In the genomic region with DNA sequence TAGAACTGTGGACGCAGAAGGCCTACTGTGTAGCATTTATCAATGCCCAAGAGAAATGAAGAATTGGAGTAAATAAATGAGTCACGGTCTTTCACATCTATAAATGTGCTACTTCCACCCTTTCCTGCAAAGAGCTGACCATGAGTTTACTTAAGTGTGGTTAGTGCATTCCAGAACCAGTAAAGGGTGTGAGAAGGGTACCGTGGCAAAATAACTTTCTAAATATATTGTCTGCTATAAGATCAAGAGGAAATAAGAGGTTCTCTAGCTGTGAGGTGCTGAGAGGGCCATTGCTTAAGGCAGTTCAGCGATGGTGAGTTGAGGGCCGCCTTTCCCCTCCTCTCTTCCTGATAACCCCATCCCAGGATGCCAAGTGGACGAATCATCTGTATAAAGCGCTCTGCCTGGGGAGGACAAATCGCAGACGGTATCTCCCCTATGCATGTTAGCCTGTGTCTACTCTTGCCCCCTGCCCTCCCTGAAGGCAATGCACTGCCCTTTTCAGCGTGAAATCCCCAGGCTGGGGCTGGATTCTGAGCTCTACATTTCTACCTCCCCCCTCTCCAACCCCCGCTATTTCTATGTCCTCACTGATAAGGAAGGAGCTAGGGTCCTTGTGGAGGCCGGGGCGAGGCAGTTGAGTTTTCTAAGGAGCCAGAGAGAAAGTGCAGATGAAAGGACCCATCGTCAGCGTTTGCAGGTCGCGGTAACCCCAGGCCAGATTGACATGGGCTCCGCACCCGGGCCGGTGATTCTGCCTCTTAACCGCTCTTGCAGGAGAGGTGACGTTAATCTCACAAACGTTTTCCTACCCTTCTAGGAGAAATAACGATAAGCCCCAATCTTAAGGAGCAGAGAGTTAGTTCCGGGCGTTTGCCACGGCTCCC, we compare ENCODE assay signal across 12 cellular contexts. TPM values are rescaled to one million over a fixed set of nuclear protein-coding genes. Genes with fewer than 3 reads are reported as not detected.
DNase-seq lines count a peak whose midpoint lies in the region; ATAC-seq and TF ChIP-seq lines count a peak whose summit lies in the region.
"Had no signal": no experiment of that assay in that cellular context is flagged by ENCODE, and none has a peak within 500 bp of the region (broad histone marks: within the 10 kb centered on the region; RNA-seq: fewer than 3 reads in every experiment).

No MANE protein-coding gene starts in this region.

- no peak overlapping the region for H3K27ac Mint-ChIP-seq in activated CD8-positive, alpha-beta T cell treated with anti-CD3 and anti-CD28 coated beads for 36 hours
- no peak overlapping the region for H3K27ac Mint-ChIP-seq in activated CD8-positive, alpha-beta T cell treated with anti-CD3 and anti-CD28 coated beads, Interleukin-2, amount 10 ng/mL, durations not matched to agents 7 days and 5 days
- peak overlapping the region in 1 of 5 experiments; percentile 63 for H3K27ac Mint-ChIP-seq in brain
- no peak overlapping the region for H3K27ac Mint-ChIP-seq in Caco-2 (ENCODE audit: unreplicated experiment)

- H3K4me1 Mint-ChIP-seq in activated CD8-positive, alpha-beta T cell treated with anti-CD3 and anti-CD28 coated beads for 36 hours (ENCODE audit: low read depth) = peaks cover 13% of the 10 kb centered on the region
- peaks cover 5% of the 10 kb centered on the region for H3K4me1 Mint-ChIP-seq in activated CD8-positive, alpha-beta T cell treated with anti-CD3 and anti-CD28 coated beads, Interleukin-2, amount 10 ng/mL, durations not matched to agents 7 days and 5 days (ENCODE audit: low read depth)
- H3K4me1 Mint-ChIP-seq in brain (peaks cover 37% of the 10 kb centered on the region), Caco-2 (ENCODE audit: low read depth, unreplicated experiment) (no peaks in the 10 kb centered on the region)

- no peak for DNase-seq in activated CD8-positive, alpha-beta T cell treated with anti-CD3 and anti-CD28 coated beads for 36 hours
- no peak for DNase-seq in activated CD8-positive, alpha-beta T cell treated with anti-CD3 and anti-CD28 coated beads, Interleukin-2, amount 10 ng/mL, durations not matched to agents 7 days and 5 days
- DNase-seq in left lung (peak; percentile 37 to 63), Caco-2 (no peak)
- DNase-seq: activated effector memory CD4-positive, alpha-beta T cell treated with Interleukin-2 at 50 U/mL for 16 hours had no signal

- ATAC-seq in activated CD8-positive, alpha-beta T cell treated with anti-CD3 and anti-CD28 coated beads for 36 hours = no peak
- ATAC-seq in activated CD8-positive, alpha-beta T cell treated with anti-CD3 and anti-CD28 coated beads, Interleukin-2, amount 10 ng/mL, durations not matched to agents 7 days and 5 days = no peak
- ATAC-seq in left lung = peak; percentile 28
- ATAC-seq in HG02973 (IDR thresholded peaks at IDR 0.05; ENCODE audit: unreplicated experiment) = no peak
- ATAC-seq in GM18867 (IDR thresholded peaks at IDR 0.05; ENCODE audit: unreplicated experiment) = no peak

- H3K9me3 ChIP-seq in left lung (no peaks in the 10 kb centered on the region), Caco-2 (no peaks in the 10 kb centered on the region)
- H3K9me3 ChIP-seq: gastroesophageal sphincter, SJSA1 had no signal

- peak overlapping the region; percentile 44 to 53 for H3K4me3 ChIP-seq in left lung
- H3K4me3 ChIP-seq in Caco-2 (ENCODE audit: low read depth, low read length) = no peak overlapping the region
- H3K4me3 ChIP-seq: SJSA1 had no signal

- H3K4me1 ChIP-seq in left lung (peaks cover 0 to 21% of the 10 kb centered on the region in 2 donors), Caco-2 (no peaks in the 10 kb centered on the region)
- H3K4me1 ChIP-seq: SJSA1 had no signal

- H3K4me3 Mint-ChIP-seq in activated CD8-positive, alpha-beta T cell treated with anti-CD3 and anti-CD28 coated beads for 36 hours = peak overlapping the region; percentile 36
- H3K4me3 Mint-ChIP-seq in activated CD8-positive, alpha-beta T cell treated with anti-CD3 and anti-CD28 coated beads, Interleukin-2, amount 10 ng/mL, durations not matched to agents 7 days and 5 days = no peak overlapping the region
- H3K4me3 Mint-ChIP-seq in brain = peak overlapping the region; percentile 80 to 91 (median 84)
- no peak overlapping the region for H3K4me3 Mint-ChIP-seq in Caco-2 (ENCODE audit: unreplicated experiment)

- peaks cover 30% of the 10 kb centered on the region for H3K27me3 Mint-ChIP-seq in activated CD8-positive, alpha-beta T cell treated with anti-CD3 and anti-CD28 coated beads for 36 hours
- H3K27me3 Mint-ChIP-seq in activated CD8-positive, alpha-beta T cell treated with anti-CD3 and anti-CD28 coated beads, Interleukin-2, amount 10 ng/mL, durations not matched to agents 7 days and 5 days (ENCODE audit: low read depth) = peaks cover 29% of the 10 kb centered on the region
- H3K27me3 Mint-ChIP-seq in brain (peaks cover 16% of the 10 kb centered on the region), Caco-2 (ENCODE audit: insufficient read depth, unreplicated experiment) (peaks cover 11% of the 10 kb centered on the region)

- POLR2A ChIA-PET in activated CD8-positive, alpha-beta T cell treated with anti-CD3 and anti-CD28 coated beads for 36 hours (lab: Charles Lee) = no interaction called here
- POLR2A ChIA-PET in activated CD8-positive, alpha-beta T cell treated with anti-CD3 and anti-CD28 coated beads, Interleukin-2, amount 10 ng/mL, durations not matched to agents 7 days and 5 days (lab: Charles Lee) = no interaction called here
- POLR2A ChIA-PET in Caco-2 (lab: Charles Lee) = no interaction called here

- intact Hi-C loops in activated CD8-positive, alpha-beta T cell treated with anti-CD3 and anti-CD28 coated beads for 36 hours (cut with micrococcal nuclease) = no loop called here
- intact Hi-C loops in left lung (cut with DNase I) (no loop called here), Caco-2 (cut with micrococcal nuclease; ENCODE audit: unreplicated experiment) (loop anchor here (5.0 kb wide), 1 partner anchor 166 kb away; no protein-coding TSS in a partner anchor)

- H3K36me3 ChIP-seq in left lung (no peaks in the 10 kb centered on the region), Caco-2 (ENCODE audit: control insufficient read depth, insufficient read depth, low read length) (no peaks in the 10 kb centered on the region)
- H3K36me3 ChIP-seq: gastroesophageal sphincter, SJSA1 had no signal

- no peaks in the 10 kb centered on the region for H3K36me3 Mint-ChIP-seq in activated CD8-positive, alpha-beta T cell treated with anti-CD3 and anti-CD28 coated beads for 36 hours (ENCODE audit: low read depth)
- H3K36me3 Mint-ChIP-seq in activated CD8-positive, alpha-beta T cell treated with anti-CD3 and anti-CD28 coated beads, Interleukin-2, amount 10 ng/mL, durations not matched to agents 7 days and 5 days (ENCODE audit: low read depth) = no peaks in the 10 kb centered on the region
- H3K36me3 Mint-ChIP-seq in brain (no peaks in the 10 kb centered on the region), Caco-2 (ENCODE audit: insufficient read depth, unreplicated experiment) (no peaks in the 10 kb centered on the region)

- no peak for TF ChIP-seq CTCF in activated CD8-positive, alpha-beta T cell treated with anti-CD3 and anti-CD28 coated beads for 36 hours (IDR thresholded peaks at IDR 0.05)
- TF ChIP-seq CTCF in brain (conservative IDR thresholded peaks at IDR 0.05) (no peak), left lung (IDR thresholded peaks at IDR 0.05) (no peak), Caco-2 (IDR thresholded peaks at IDR 0.05; ENCODE audit: insufficient read depth in 1 of 2, low read depth in 1 of 2, low read length in 1 of 2, severe bottlenecking in 1 of 2, unreplicated experiment in 1 of 2) (no peak)

- no TSS peak for BruUV-seq in Caco-2 (replicated peaks; lab: Mats Ljungman, UMichigan)

- H3K27ac ChIP-seq in left lung (no peak overlapping the region), temporal lobe (ENCODE audit: low read depth, low read length) (peak overlapping the region; percentile 82)
- H3K27ac ChIP-seq: gastroesophageal sphincter, SJSA1, skin epidermis had no signal

- CTCF ChIA-PET in activated CD8-positive, alpha-beta T cell treated with anti-CD3 and anti-CD28 coated beads for 36 hours (lab: Charles Lee) = no interaction called here
- CTCF ChIA-PET in activated CD8-positive, alpha-beta T cell treated with anti-CD3 and anti-CD28 coated beads, Interleukin-2, amount 10 ng/mL, durations not matched to agents 7 days and 5 days (lab: Charles Lee) = no interaction called here
- CTCF ChIA-PET in Caco-2 (lab: Charles Lee) = no interaction called here

- H3K9me3 Mint-ChIP-seq in activated CD8-positive, alpha-beta T cell treated with anti-CD3 and anti-CD28 coated beads for 36 hours = no peaks in the 10 kb centered on the region
- no peaks in the 10 kb centered on the region for H3K9me3 Mint-ChIP-seq in activated CD8-positive, alpha-beta T cell treated with anti-CD3 and anti-CD28 coated beads, Interleukin-2, amount 10 ng/mL, durations not matched to agents 7 days and 5 days (ENCODE audit: insufficient read depth)
- no peaks in the 10 kb centered on the region for H3K9me3 Mint-ChIP-seq in brain
- no peaks in the 10 kb centered on the region for H3K9me3 Mint-ChIP-seq in Caco-2 (ENCODE audit: unreplicated experiment)

- H3K27me3 ChIP-seq in left lung (peaks cover 0 to 41% of the 10 kb centered on the region in 2 donors), Caco-2 (replicated peaks; ENCODE audit: control insufficient read depth, insufficient read depth, low read length) (no peaks in the 10 kb centered on the region)

RNA-seq across cellular contexts. Expression of a gene that starts 1.5 kb away (rescaled TPM):
- total RNA-seq in activated CD8-positive, alpha-beta T cell treated with anti-CD3 and anti-CD28 coated beads for 36 hours = not detected
- total RNA-seq in activated CD8-positive, alpha-beta T cell treated with anti-CD3 and anti-CD28 coated beads, Interleukin-2, amount 10 ng/mL, durations not matched to agents 7 days and 5 days = not detected
- polyA plus RNA-seq in brain (ENCODE audit: insufficient read depth, low read depth, low replicate concordance) = 6.1 TPM
- 10 to 100 TPM; 19.7 to 30.4 TPM for total RNA-seq in left lung
- total RNA-seq in temporal lobe = 35.9 TPM
- total RNA-seq in Caco-2 (2022) = not detected in 2 replicates
- total RNA-seq: SJSA1 had no signal

Comparison
In these comparisons a context has a peak if more than half of its experiments do, and no peak if none do; other contexts are left out.
1. H3K4me3 Mint-ChIP-seq: peak in activated CD8-positive, alpha-beta T cell treated with anti-CD3 and anti-CD28 coated beads for 36 hours (single experiment) and brain (5 of 5); none in activated CD8-positive, alpha-beta T cell treated with anti-CD3 and anti-CD28 coated beads, Interleukin-2, amount 10 ng/mL, durations not matched to agents 7 days and 5 days (single experiment) and Caco-2 (single experiment).
2. DNase-seq: peak in left lung (2 of 2); none in activated CD8-positive, alpha-beta T cell treated with anti-CD3 and anti-CD28 coated beads for 36 hours (single experiment), activated CD8-positive, alpha-beta T cell treated with anti-CD3 and anti-CD28 coated beads, Interleukin-2, amount 10 ng/mL, durations not matched to agents 7 days and 5 days (single experiment) and Caco-2 (0 of 2).
3. RNA of a gene that starts 1.5 kb away (total RNA-seq): 35.9 TPM in temporal lobe (single experiment) and 19.7 to 30.4 TPM in left lung; not detected in activated CD8-positive, alpha-beta T cell treated with anti-CD3 and anti-CD28 coated beads, Interleukin-2, amount 10 ng/mL, durations not matched to agents 7 days and 5 days, not detected in activated CD8-positive, alpha-beta T cell treated with anti-CD3 and anti-CD28 coated beads for 36 hours and not detected in Caco-2; every median in the first group is over 10 times any median in the second.